1 cellular context compared by ENCODE assay signal in the genomic region with DNA sequence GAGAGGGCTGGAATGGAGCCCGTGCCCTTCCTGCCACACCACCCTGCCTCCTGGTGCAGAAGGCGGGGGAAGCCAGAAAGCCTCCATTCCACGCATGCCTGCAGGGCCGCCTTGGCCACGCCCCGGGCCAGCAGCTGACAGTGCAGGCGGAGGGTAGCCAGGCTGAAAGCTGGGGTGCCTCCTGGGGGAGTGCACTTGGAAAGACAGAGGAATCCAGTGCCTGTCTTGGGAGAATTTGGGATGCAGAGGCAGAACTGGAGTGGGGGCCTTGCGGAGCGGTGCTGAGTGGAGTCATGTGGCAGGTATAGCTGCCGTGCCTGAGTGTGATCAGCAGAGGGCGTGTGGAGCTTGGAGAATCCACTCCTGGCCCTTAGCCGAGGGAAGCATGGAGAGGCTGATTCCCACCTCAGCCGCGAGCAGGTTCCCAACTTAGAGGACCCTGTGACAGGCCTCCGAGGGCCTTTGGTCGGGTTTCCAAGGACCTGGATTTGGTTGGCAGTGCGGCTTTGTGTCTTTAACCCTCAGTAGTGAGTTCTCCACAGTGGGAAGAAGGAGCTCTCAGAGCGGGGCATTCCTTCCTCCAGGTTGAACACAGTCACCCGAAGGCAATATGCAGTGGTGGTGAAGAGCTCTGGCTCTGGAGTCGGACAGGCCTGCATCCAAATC.
TF ChIP-seq lines count a peak whose summit lies in the region.

No MANE protein-coding gene starts in this region.

TF ChIP-seq in Ishikawa, 13 proteins besides CTCF, POLR2A, EP300 and RAD21:
- TF ChIP-seq TCF12 (IDR thresholded peaks at IDR 0.05; ENCODE audit: low read depth) (no peak), TAF1 (IDR thresholded peaks at IDR 0.05; ENCODE audit: low read depth) (no peak), ZBTB7A (IDR thresholded peaks at IDR 0.05; ENCODE audit: low read depth) (no peak), EGR1 (IDR thresholded peaks at IDR 0.05) (no peak), NFIC (IDR thresholded peaks at IDR 0.05) (peak; percentile 40; the same call in 1 of the 2 replicates), YY1 (IDR thresholded peaks at IDR 0.05; ENCODE audit: low read depth) (peak; percentile 52; the same call in 1 of the 2 replicates), CREB1 (IDR thresholded peaks at IDR 0.05; ENCODE audit: low read depth) (no peak), CEBPB (IDR thresholded peaks at IDR 0.05) (no peak), FOXM1 (IDR thresholded peaks at IDR 0.05; ENCODE audit: borderline replicate concordance, low read depth) (no peak), TEAD4 (IDR thresholded peaks at IDR 0.05) (peak; percentile 80)
- TF ChIP-seq, protein P1, sequence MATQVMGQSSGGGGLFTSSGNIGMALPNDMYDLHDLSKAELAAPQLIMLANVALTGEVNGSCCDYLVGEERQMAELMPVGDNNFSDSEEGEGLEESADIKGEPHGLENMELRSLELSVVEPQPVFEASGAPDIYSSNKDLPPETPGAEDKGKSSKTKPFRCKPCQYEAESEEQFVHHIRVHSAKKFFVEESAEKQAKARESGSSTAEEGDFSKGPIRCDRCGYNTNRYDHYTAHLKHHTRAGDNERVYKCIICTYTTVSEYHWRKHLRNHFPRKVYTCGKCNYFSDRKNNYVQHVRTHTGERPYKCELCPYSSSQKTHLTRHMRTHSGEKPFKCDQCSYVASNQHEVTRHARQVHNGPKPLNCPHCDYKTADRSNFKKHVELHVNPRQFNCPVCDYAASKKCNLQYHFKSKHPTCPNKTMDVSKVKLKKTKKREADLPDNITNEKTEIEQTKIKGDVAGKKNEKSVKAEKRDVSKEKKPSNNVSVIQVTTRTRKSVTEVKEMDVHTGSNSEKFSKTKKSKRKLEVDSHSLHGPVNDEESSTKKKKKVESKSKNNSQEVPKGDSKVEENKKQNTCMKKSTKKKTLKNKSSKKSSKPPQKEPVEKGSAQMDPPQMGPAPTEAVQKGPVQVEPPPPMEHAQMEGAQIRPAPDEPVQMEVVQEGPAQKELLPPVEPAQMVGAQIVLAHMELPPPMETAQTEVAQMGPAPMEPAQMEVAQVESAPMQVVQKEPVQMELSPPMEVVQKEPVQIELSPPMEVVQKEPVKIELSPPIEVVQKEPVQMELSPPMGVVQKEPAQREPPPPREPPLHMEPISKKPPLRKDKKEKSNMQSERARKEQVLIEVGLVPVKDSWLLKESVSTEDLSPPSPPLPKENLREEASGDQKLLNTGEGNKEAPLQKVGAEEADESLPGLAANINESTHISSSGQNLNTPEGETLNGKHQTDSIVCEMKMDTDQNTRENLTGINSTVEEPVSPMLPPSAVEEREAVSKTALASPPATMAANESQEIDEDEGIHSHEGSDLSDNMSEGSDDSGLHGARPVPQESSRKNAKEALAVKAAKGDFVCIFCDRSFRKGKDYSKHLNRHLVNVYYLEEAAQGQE (IDR thresholded peaks at IDR 0.05; ENCODE audit: low read depth) = no peak
- TF ChIP-seq, protein P2, sequence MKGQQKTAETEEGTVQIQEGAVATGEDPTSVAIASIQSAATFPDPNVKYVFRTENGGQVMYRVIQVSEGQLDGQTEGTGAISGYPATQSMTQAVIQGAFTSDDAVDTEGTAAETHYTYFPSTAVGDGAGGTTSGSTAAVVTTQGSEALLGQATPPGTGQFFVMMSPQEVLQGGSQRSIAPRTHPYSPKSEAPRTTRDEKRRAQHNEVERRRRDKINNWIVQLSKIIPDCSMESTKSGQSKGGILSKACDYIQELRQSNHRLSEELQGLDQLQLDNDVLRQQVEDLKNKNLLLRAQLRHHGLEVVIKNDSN (IDR thresholded peaks at IDR 0.05) = peak; percentile 71
- TF ChIP-seq, protein P3, sequence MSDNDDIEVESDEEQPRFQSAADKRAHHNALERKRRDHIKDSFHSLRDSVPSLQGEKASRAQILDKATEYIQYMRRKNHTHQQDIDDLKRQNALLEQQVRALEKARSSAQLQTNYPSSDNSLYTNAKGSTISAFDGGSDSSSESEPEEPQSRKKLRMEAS (IDR thresholded peaks at IDR 0.05) = peak; percentile 78
